In the genomic region with DNA sequence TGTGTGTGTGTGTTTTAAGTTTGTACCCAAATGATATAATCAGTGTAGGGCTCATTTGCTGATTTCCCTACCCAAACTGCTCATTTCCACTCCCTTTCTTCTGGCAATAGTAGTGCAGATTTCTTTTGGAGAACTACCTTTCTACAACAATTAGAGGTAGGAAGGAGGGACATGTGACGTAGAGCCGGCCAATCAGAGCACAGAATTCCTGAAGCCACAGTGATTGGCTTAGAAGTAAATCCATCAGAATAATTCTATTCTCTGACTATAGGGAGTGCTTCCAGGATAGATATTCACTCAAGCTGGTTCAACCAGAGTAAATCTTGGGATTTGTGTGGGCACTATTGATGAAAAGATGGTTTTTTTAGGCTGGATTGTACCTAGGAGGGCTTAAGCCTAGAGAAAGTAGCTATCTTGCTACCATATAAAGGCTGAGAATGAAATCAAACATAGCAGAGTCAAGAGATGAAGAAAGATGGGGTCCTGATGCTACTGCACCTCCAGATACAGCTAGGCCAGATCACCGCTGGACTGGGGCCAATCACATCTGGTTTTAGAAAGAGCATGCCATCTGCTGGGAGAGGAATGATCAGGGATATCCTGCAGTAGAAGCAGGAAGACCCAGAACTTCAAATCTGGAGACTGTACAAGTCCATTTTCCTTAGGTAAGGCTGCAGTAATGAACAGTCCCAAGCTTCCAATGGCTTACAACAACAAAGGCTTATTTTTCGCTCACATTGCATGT, we compare ENCODE assay signal across 25 cellular contexts. TPM values are rescaled to one million over a fixed set of nuclear protein-coding genes. Genes with fewer than 3 reads are reported as not detected.
A peak's percentile ranks its signal among the peaks of the same experiment; 100 is the strongest.
DNase-seq lines count a peak whose midpoint lies in the region; ATAC-seq and TF ChIP-seq lines count a peak whose summit lies in the region.
"Had no signal": no experiment of that assay in that cellular context is flagged by ENCODE, and none has a peak within 500 bp of the region (broad histone marks: within the 10 kb centered on the region; RNA-seq: fewer than 3 reads in every experiment).

No MANE protein-coding gene starts in this region.

- DNase-seq in DMS 273 (lab: John Stamatoyannopoulos, UW; ENCODE audit: unreplicated experiment) (peak; percentile 58), fibroblast of mammary gland (ENCODE audit: low read depth) (peak; percentile 31), sciatic nerve (ENCODE audit: low spot score) (peak; percentile 71), GM19238 (ENCODE audit: insufficient read length, low spot score) (no peak), type B pancreatic cell (ENCODE audit: extremely low spot score, unreplicated experiment) (no peak)
- DNase-seq: activated CD4-positive, alpha-beta T cell treated with anti-CD3 and anti-CD28 coated beads for 36 hours; activated CD8-positive, alpha-beta T cell treated with anti-CD3 and anti-CD28 coated beads, Interleukin-2, amount 10 ng/mL, durations not matched to agents 7 days and 5 days; CD4-positive, CD25-positive, alpha-beta regulatory T cell; effector CD8-positive, alpha-beta T cell; H9; Karpas-422; left colon; NCI-H1436 treated with DMSO at 0.1 percent for 48 hours; NCI-H2107; NCI-H446; NCI-H82; psoas muscle; stimulated activated naive CD8-positive, alpha-beta T cell treated with anti-CD3 and anti-CD28 coated beads, Interleukin-15, Interleukin-2, amounts not matched to agents 100 U/mL and 50 U/mL, for 24 hours had no signal

- no peak overlapping the region for H3K4me3 ChIP-seq in fibroblast of mammary gland (ENCODE audit: control insufficient read depth, low read depth, low read length)
- H3K4me3 ChIP-seq: psoas muscle, thoracic aorta had no signal

- TF ChIP-seq CTCF in fibroblast of mammary gland (conservative IDR thresholded peaks at IDR 0.05; ENCODE audit: control insufficient read depth, insufficient read depth, low read depth, low read length) (no peak), type B pancreatic cell (conservative IDR thresholded peaks at IDR 0.05) (no peak)

- peaks cover 4% of the 10 kb centered on the region for H3K4me1 Mint-ChIP-seq in type B pancreatic cell (ENCODE audit: unreplicated experiment)
- H3K4me1 Mint-ChIP-seq: activated CD4-positive, alpha-beta T cell treated with anti-CD3 and anti-CD28 coated beads for 36 hours; activated naive CD4-positive, alpha-beta T cell treated with anti-CD3 and anti-CD28 coated beads, Interleukin-2, amount 50 U/mL, for 24 hours; CD4-positive, CD25-positive, alpha-beta regulatory T cell; memory B cell had no signal

- no peak overlapping the region for H3K4me3 Mint-ChIP-seq in type B pancreatic cell
- H3K4me3 Mint-ChIP-seq: activated CD4-positive, alpha-beta T cell treated with anti-CD3 and anti-CD28 coated beads for 36 hours; activated CD8-positive, alpha-beta T cell treated with anti-CD3 and anti-CD28 coated beads, Interleukin-2, amount 10 ng/mL, durations not matched to agents 7 days and 5 days; activated naive CD4-positive, alpha-beta T cell treated with anti-CD3 and anti-CD28 coated beads, Interleukin-2, amount 50 U/mL, for 24 hours; CD4-positive, CD25-positive, alpha-beta regulatory T cell; H9; memory B cell had no signal

- TF ChIP-seq EP300 in Ishikawa (IDR thresholded peaks at IDR 0.05; ENCODE audit: borderline replicate concordance) = no peak

- no peaks in the 10 kb centered on the region for H3K27me3 Mint-ChIP-seq in type B pancreatic cell
- H3K27me3 Mint-ChIP-seq: CD4-positive, CD25-positive, alpha-beta regulatory T cell had no signal

- no peak overlapping the region for H3K27ac Mint-ChIP-seq in type B pancreatic cell
- H3K27ac Mint-ChIP-seq: activated CD4-positive, alpha-beta T cell treated with anti-CD3 and anti-CD28 coated beads for 36 hours; activated CD8-positive, alpha-beta T cell treated with anti-CD3 and anti-CD28 coated beads, Interleukin-2, amount 10 ng/mL, durations not matched to agents 7 days and 5 days; activated naive CD4-positive, alpha-beta T cell treated with anti-CD3 and anti-CD28 coated beads, Interleukin-2, amount 50 U/mL, for 24 hours; activated T-helper 2 cell treated with anti-CD3 and anti-CD28 coated beads, Interferon-gamma antibody, Interleukin-2, Interleukin-4, amounts not matched to agents 10 μg/mL and 5 μg/mL and 100 μg/mL, durations not matched to agents 14 hours and 24 hours and 36 hours; CD4-positive, CD25-positive, alpha-beta regulatory T cell; memory B cell had no signal

- intact Hi-C loops in sciatic nerve (cut with DNase I) = no loop called here

- H3K9me3 Mint-ChIP-seq in type B pancreatic cell = no peaks in the 10 kb centered on the region
- H3K9me3 Mint-ChIP-seq: activated naive CD4-positive, alpha-beta T cell treated with anti-CD3 and anti-CD28 coated beads, Interleukin-2, amount 50 U/mL, for 24 hours; activated T-helper 2 cell treated with anti-CD3 and anti-CD28 coated beads, Interferon-gamma antibody, Interleukin-2, Interleukin-4, amounts not matched to agents 10 μg/mL and 5 μg/mL and 100 μg/mL, durations not matched to agents 14 hours and 24 hours and 36 hours; H9; memory B cell had no signal

- TF ChIP-seq RAD21 in Ishikawa (IDR thresholded peaks at IDR 0.05; ENCODE audit: low read depth) = no peak

- no peaks in the 10 kb centered on the region for H3K36me3 Mint-ChIP-seq in type B pancreatic cell
- H3K36me3 Mint-ChIP-seq: activated naive CD4-positive, alpha-beta T cell treated with anti-CD3 and anti-CD28 coated beads, Interleukin-2, amount 50 U/mL, for 24 hours; CD4-positive, CD25-positive, alpha-beta regulatory T cell; memory B cell had no signal

- ATAC-seq in sciatic nerve (no peak), HG02938 (IDR thresholded peaks at IDR 0.05; ENCODE audit: unreplicated experiment) (no peak)
- ATAC-seq: activated CD4-positive, alpha-beta T cell treated with anti-CD3 and anti-CD28 coated beads for 36 hours; activated CD8-positive, alpha-beta T cell treated with anti-CD3 and anti-CD28 coated beads, Interleukin-2, amount 10 ng/mL, durations not matched to agents 7 days and 5 days; left colon; psoas muscle; stimulated activated naive CD8-positive, alpha-beta T cell treated with anti-CD3 and anti-CD28 coated beads, Interleukin-15, Interleukin-2, amounts not matched to agents 100 U/mL and 50 U/mL, for 24 hours had no signal

TF ChIP-seq in Ishikawa, 13 proteins besides CTCF, POLR2A, EP300 and RAD21:
- TF ChIP-seq, protein P1, sequence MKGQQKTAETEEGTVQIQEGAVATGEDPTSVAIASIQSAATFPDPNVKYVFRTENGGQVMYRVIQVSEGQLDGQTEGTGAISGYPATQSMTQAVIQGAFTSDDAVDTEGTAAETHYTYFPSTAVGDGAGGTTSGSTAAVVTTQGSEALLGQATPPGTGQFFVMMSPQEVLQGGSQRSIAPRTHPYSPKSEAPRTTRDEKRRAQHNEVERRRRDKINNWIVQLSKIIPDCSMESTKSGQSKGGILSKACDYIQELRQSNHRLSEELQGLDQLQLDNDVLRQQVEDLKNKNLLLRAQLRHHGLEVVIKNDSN (IDR thresholded peaks at IDR 0.05) = peak; percentile 84
- no peak for TF ChIP-seq FOXM1 (IDR thresholded peaks at IDR 0.05; ENCODE audit: borderline replicate concordance, low read depth)

RNA-seq across cellular contexts. Expression of gene NUAK1, which starts 54.1 kb away (rescaled TPM):
- total RNA-seq in sciatic nerve (38.6 TPM), type B pancreatic cell (ENCODE audit: low replicate concordance) (6.5 and 8.1 TPM in 2 replicates)
- total RNA-seq: activated CD4-positive, alpha-beta T cell treated with anti-CD3 and anti-CD28 coated beads for 36 hours; activated CD8-positive, alpha-beta T cell treated with anti-CD3 and anti-CD28 coated beads, Interleukin-2, amount 10 ng/mL, durations not matched to agents 7 days and 5 days; CD4-positive, CD25-positive, alpha-beta regulatory T cell; T-helper 2 cell treated with Interferon-gamma antibody and Interleukin-4, amounts not matched to agents 100 ng/mL and 5 ng/mL, for 36 hours had no signal

RNA-seq across cellular contexts. Expression of gene CKAP4, which starts 55.0 kb away (rescaled TPM):
- total RNA-seq in sciatic nerve (30.3 TPM), type B pancreatic cell (ENCODE audit: low replicate concordance) (90.5 and 95.9 TPM in 2 replicates)

Comparison
In these comparisons a context has a peak if more than half of its experiments do, and no peak if none do; other contexts are left out.
1. DNase-seq: peak in DMS 273 (single experiment), fibroblast of mammary gland (single experiment) and sciatic nerve (single experiment); none in GM19238 (single experiment) and type B pancreatic cell (single experiment).